17 cellular contexts compared by ENCODE assay signal in the genomic region with DNA sequence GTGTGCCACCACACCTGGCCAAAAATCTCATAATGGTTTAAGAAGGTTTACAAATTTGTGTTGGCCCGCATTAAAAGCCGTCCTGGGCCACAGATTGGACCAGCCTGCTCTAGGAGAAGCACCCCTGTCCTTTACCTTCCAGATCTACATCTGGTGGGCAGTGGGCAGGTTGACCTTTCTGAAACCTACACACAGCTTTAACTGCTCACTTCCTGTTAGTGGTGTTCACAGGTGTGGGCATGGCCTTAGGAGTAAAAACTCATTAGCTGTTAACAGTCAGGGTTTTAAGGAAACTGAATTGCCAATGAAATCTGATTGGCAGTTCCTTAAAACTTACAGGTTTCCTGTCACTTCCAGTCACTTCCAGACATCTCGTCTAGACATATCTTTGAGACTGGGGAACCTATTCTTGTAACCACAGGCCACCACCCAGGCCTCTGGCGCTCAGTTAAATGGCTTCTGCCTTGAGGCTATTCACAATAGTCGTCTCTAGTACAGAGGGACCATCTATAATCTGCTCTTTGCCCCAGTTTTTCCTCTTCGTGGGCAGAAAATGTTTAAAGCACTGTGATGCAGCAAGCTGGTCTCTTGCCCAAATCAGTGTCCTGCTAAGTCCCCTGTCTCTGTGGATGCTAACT. TPM values are rescaled to one million over a fixed set of nuclear protein-coding genes. Genes with fewer than 3 reads are reported as not detected.
"Had no signal": no experiment of that assay in that cellular context is flagged by ENCODE, and none has a peak within 500 bp of the region (broad histone marks: within the 10 kb centered on the region; RNA-seq: fewer than 3 reads in every experiment).

No MANE protein-coding gene starts in this region.

- H3K36me3 Mint-ChIP-seq: stimulated activated effector memory CD8-positive, alpha-beta T cell treated with anti-CD3 and anti-CD28 coated beads, Interleukin-12 subunit alpha, Interleukin-12 subunit beta, amount 100 ng/mL, for 72 hours had no signal

- H3K27me3 ChIP-seq: upper lobe of right lung had no signal

- H3K4me1 ChIP-seq: esophagus squamous epithelium, gastrocnemius medialis, upper lobe of right lung had no signal

- H3K36me3 ChIP-seq: esophagus squamous epithelium, gastrocnemius medialis, thoracic aorta, upper lobe of right lung had no signal

- H3K4me3 Mint-ChIP-seq: activated CD4-positive, alpha-beta memory T cell treated with anti-CD3 and anti-CD28 coated beads for 36 hours; activated CD8-positive, alpha-beta memory T cell treated with anti-CD3 and anti-CD28 coated beads, Interleukin-2, amount 10 ng/mL, durations not matched to agents 7 days and 5 days; activated naive CD4-positive, alpha-beta T cell treated with anti-CD3 and anti-CD28 coated beads, Interleukin-2, amount 10 ng/mL, durations not matched to agents 7 days and 5 days; endodermal cell; naive B cell; stimulated activated effector memory CD8-positive, alpha-beta T cell treated with anti-CD3 and anti-CD28 coated beads, Interleukin-12 subunit alpha, Interleukin-12 subunit beta, amount 100 ng/mL, for 72 hours had no signal

- H3K4me1 Mint-ChIP-seq: endodermal cell had no signal

- H3K27ac ChIP-seq: esophagus squamous epithelium, gastrocnemius medialis, thoracic aorta, upper lobe of right lung had no signal

- DNase-seq: cerebellar nuclear complex, cortex of kidney, esophagus squamous epithelium had no signal

- H3K27me3 Mint-ChIP-seq: activated CD4-positive, alpha-beta memory T cell treated with anti-CD3 and anti-CD28 coated beads for 36 hours; activated CD8-positive, alpha-beta memory T cell treated with anti-CD3 and anti-CD28 coated beads, Interleukin-2, amount 10 ng/mL, durations not matched to agents 7 days and 5 days had no signal

- FAIRE-seq: small intestine had no signal

- H3K27ac Mint-ChIP-seq: activated CD4-positive, alpha-beta memory T cell treated with anti-CD3 and anti-CD28 coated beads for 36 hours; activated CD8-positive, alpha-beta memory T cell treated with anti-CD3 and anti-CD28 coated beads, Interleukin-2, amount 10 ng/mL, durations not matched to agents 7 days and 5 days; activated naive CD4-positive, alpha-beta T cell treated with anti-CD3 and anti-CD28 coated beads, Interleukin-2, amount 10 ng/mL, durations not matched to agents 7 days and 5 days; endodermal cell; stimulated activated effector memory CD8-positive, alpha-beta T cell treated with anti-CD3 and anti-CD28 coated beads, Interleukin-12 subunit alpha, Interleukin-12 subunit beta, amount 100 ng/mL, for 72 hours had no signal

- H3K4me3 ChIP-seq: esophagus squamous epithelium, gastrocnemius medialis, mucosa of descending colon, thoracic aorta, upper lobe of right lung had no signal

RNA-seq across cellular contexts. Expression of a gene that starts 29.3 kb away (rescaled TPM):
- total RNA-seq: gastrocnemius medialis had no signal
- polyA plus RNA-seq: neural cell had no signal

RNA-seq across cellular contexts. Expression of a gene that starts 29.4 kb away (rescaled TPM):
- polyA plus RNA-seq: neural cell had no signal

RNA-seq across cellular contexts. Expression of a gene that starts 48.5 kb away (rescaled TPM):
- total RNA-seq: activated CD4-positive, alpha-beta memory T cell treated with anti-CD3 and anti-CD28 coated beads for 36 hours; omental fat pad; thoracic aorta had no signal
- polyA plus RNA-seq: neural cell had no signal

RNA-seq across cellular contexts. Expression of a gene that starts 49.5 kb away (rescaled TPM):
- total RNA-seq: activated CD4-positive, alpha-beta memory T cell treated with anti-CD3 and anti-CD28 coated beads for 36 hours; activated CD8-positive, alpha-beta memory T cell treated with anti-CD3 and anti-CD28 coated beads, Interleukin-2, amount 10 ng/mL, durations not matched to agents 7 days and 5 days; T-helper 1 cell treated with Interleukin-12 subunit alpha and Interleukin-12 subunit beta and Interleukin-4 antibody, amounts not matched to agents 30 ng/mL and 1 ng/mL, for 36 hours had no signal
- polyA plus RNA-seq: neural cell had no signal
